ENCODE assay signal across 25 cellular contexts in the genomic region with DNA sequence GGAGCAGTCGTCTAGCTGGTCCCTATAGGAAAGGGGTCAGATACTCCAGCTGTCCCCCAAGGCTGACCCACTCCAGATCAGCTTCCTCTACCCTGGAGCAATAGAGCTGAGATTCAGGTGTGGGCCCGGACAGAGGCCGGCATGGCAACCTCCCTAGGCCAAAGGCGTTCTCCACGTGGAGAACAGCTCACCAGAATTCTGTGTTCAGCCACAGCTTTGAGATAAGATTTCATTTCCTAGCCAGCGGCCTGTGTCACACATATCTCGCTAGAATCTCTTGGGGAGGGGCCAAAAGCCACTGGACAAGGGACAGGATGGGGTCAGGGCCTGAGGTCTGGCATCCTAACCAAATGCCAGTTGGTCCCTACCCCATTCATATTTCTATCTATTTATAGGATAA.
"Had no signal": no experiment of that assay in that cellular context is flagged by ENCODE, and none has a peak within 500 bp of the region (broad histone marks: within the 10 kb centered on the region; RNA-seq: fewer than 3 reads in every experiment).

No MANE protein-coding gene starts in this region.

- H3K27ac ChIP-seq: ascending aorta, gastroesophageal sphincter, skin epidermis, suprapubic skin had no signal

- H3K36me3 ChIP-seq: ascending aorta, gastroesophageal sphincter, heart right ventricle, suprapubic skin had no signal

- H3K27me3 Mint-ChIP-seq: activated CD8-positive, alpha-beta T cell treated with anti-CD3 and anti-CD28 coated beads for 36 hours; stimulated activated naive CD8-positive, alpha-beta T cell treated with anti-CD3 and anti-CD28 coated beads, Interleukin-15, amount 100 ng/mL, for 72 hours; type B pancreatic cell had no signal

- DNase-seq: activated CD4-positive, alpha-beta T cell treated with anti-CD3 and anti-CD28 coated beads, Interleukin-2, amount 10 ng/mL, durations not matched to agents 24 days and 14 days; activated CD4-positive, CD25-positive, alpha-beta regulatory T cell; activated CD8-positive, alpha-beta T cell treated with anti-CD3 and anti-CD28 coated beads for 36 hours; activated naive CD4-positive, alpha-beta T cell treated with anti-CD3 and anti-CD28 coated beads for 36 hours; activated T-cell treated with anti-CD3 and anti-CD28 coated beads, Interleukin-2, amount 50 U/mL, for 1 hour; cerebellar nuclear complex; cortex of kidney; erythroblast; heart right ventricle; immature natural killer cell; mesenchymal stem cell; nucleus accumbens; retina; stimulated activated naive CD8-positive, alpha-beta T cell treated with anti-CD3 and anti-CD28 coated beads, Interleukin-15, amount 100 ng/mL, for 72 hours; T-helper 1 cell; T-helper 9 cell had no signal

- H3K4me3 Mint-ChIP-seq: activated CD4-positive, alpha-beta T cell treated with anti-CD3 and anti-CD28 coated beads, Interleukin-2, amount 10 ng/mL, durations not matched to agents 24 days and 14 days; activated CD8-positive, alpha-beta T cell treated with anti-CD3 and anti-CD28 coated beads for 36 hours; activated naive CD4-positive, alpha-beta T cell treated with anti-CD3 and anti-CD28 coated beads for 36 hours; immature natural killer cell; natural killer cell treated with Interleukin-12 subunit alpha and Interleukin-12 subunit beta and Interleukin-15 and Interleukin-18, amount 100 ng/mL, for 72 hours; stimulated activated naive CD8-positive, alpha-beta T cell treated with anti-CD3 and anti-CD28 coated beads, Interleukin-15, amount 100 ng/mL, for 72 hours; type B pancreatic cell had no signal

- H3K9me3 ChIP-seq: ascending aorta, gastroesophageal sphincter, heart right ventricle, suprapubic skin had no signal

- H3K9me3 Mint-ChIP-seq: activated CD4-positive, alpha-beta T cell treated with anti-CD3 and anti-CD28 coated beads, Interleukin-2, amount 10 ng/mL, durations not matched to agents 24 days and 14 days; activated CD8-positive, alpha-beta T cell treated with anti-CD3 and anti-CD28 coated beads for 36 hours; activated naive CD4-positive, alpha-beta T cell treated with anti-CD3 and anti-CD28 coated beads for 36 hours; activated T-helper 2 cell treated with anti-CD3 and anti-CD28 coated beads, Interferon-gamma antibody, Interleukin-2, Interleukin-4, amounts not matched to agents 10 μg/mL and 5 μg/mL and 100 μg/mL, durations not matched to agents 14 hours and 24 hours and 36 hours; immature natural killer cell; natural killer cell treated with Interleukin-12 subunit alpha and Interleukin-12 subunit beta and Interleukin-15 and Interleukin-18, amount 100 ng/mL, for 72 hours; stimulated activated naive CD8-positive, alpha-beta T cell treated with anti-CD3 and anti-CD28 coated beads, Interleukin-15, amount 100 ng/mL, for 72 hours; type B pancreatic cell had no signal

- FAIRE-seq: bronchial epithelial cell, endometrium had no signal

- ATAC-seq: activated CD8-positive, alpha-beta T cell treated with anti-CD3 and anti-CD28 coated beads for 36 hours; gastroesophageal sphincter; stimulated activated naive CD8-positive, alpha-beta T cell treated with anti-CD3 and anti-CD28 coated beads, Interleukin-15, amount 100 ng/mL, for 72 hours had no signal

- H3K36me3 Mint-ChIP-seq: immature natural killer cell; natural killer cell treated with Interleukin-12 subunit alpha and Interleukin-12 subunit beta and Interleukin-15 and Interleukin-18, amount 100 ng/mL, for 72 hours had no signal

- H3K27ac Mint-ChIP-seq: activated CD4-positive, alpha-beta T cell treated with anti-CD3 and anti-CD28 coated beads, Interleukin-2, amount 10 ng/mL, durations not matched to agents 24 days and 14 days; activated CD8-positive, alpha-beta T cell treated with anti-CD3 and anti-CD28 coated beads for 36 hours; activated naive CD4-positive, alpha-beta T cell treated with anti-CD3 and anti-CD28 coated beads for 36 hours; activated T-helper 2 cell treated with anti-CD3 and anti-CD28 coated beads, Interferon-gamma antibody, Interleukin-2, Interleukin-4, amounts not matched to agents 10 μg/mL and 5 μg/mL and 100 μg/mL, durations not matched to agents 14 hours and 24 hours and 36 hours; immature natural killer cell; natural killer cell treated with Interleukin-12 subunit alpha and Interleukin-12 subunit beta and Interleukin-15 and Interleukin-18, amount 100 ng/mL, for 72 hours; type B pancreatic cell had no signal

- H3K4me3 ChIP-seq: ascending aorta, gastroesophageal sphincter, heart right ventricle, skin epidermis, suprapubic skin had no signal

- H3K27me3 ChIP-seq: ascending aorta, gastroesophageal sphincter, heart right ventricle, suprapubic skin had no signal
